1 cellular context compared by ENCODE assay signal in the genomic region with DNA sequence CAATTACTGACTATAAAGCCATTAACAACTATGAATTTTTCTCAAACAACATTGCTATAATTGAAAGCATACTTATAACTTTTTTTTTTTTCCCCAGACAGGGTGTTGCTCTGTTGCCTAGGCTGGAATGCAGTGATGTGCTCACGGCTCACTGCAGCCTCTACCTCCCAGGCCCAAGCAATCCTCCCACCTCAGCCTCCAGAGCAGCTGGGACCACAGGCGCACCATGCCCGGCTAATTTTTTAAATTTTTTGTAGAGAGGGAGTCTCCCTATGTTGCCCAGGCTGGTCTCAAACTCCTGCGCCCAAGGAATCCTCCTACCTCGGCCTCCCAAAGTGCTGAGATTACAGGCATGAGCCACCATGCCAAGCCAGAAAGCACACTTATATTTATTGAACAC.
TF ChIP-seq lines count a peak whose summit lies in the region.

No MANE protein-coding gene starts in this region.

TF ChIP-seq in H1, 55 proteins besides CTCF, POLR2A, EP300 and RAD21:
- TF ChIP-seq HDAC2 (IDR thresholded peaks at IDR 0.05; ENCODE audit: borderline replicate concordance in 1 of 2, low read depth in 2 of 2, low read length in 2 of 2) = no peak
- TF ChIP-seq BRCA1 (IDR thresholded peaks at IDR 0.05; ENCODE audit: low read depth, low read length) = no peak
- no peak for TF ChIP-seq KDM1A (IDR thresholded peaks at IDR 0.05; ENCODE audit: borderline replicate concordance, low read length)
- TF ChIP-seq HDAC6 (IDR thresholded peaks at IDR 0.05; ENCODE audit: low read depth, low read length) = no peak
- no peak for TF ChIP-seq JUND (IDR thresholded peaks at IDR 0.05; ENCODE audit: low read length)
- TF ChIP-seq PHF8 (conservative IDR thresholded peaks at IDR 0.05; ENCODE audit: low read depth, low read length) = no peak
- no peak for TF ChIP-seq SUZ12 (IDR thresholded peaks at IDR 0.05; ENCODE audit: low read length)
- no peak for TF ChIP-seq SIN3A (conservative IDR thresholded peaks at IDR 0.05 in 1 of 2, IDR thresholded peaks at IDR 0.05 in 1 of 2; ENCODE audit: low read depth in 1 of 2, low read length in 2 of 2)
- TF ChIP-seq CBX5 (IDR thresholded peaks at IDR 0.05; ENCODE audit: low read depth, low read length) = no peak
- TF ChIP-seq POU5F1 (IDR thresholded peaks at IDR 0.05; ENCODE audit: low read depth, low read length) = no peak
- no peak for TF ChIP-seq ASH2L (IDR thresholded peaks at IDR 0.05; ENCODE audit: low read length)
- TF ChIP-seq NRF1 (IDR thresholded peaks at IDR 0.05; ENCODE audit: low read depth, low read length) = no peak
- no peak for TF ChIP-seq SRF (IDR thresholded peaks at IDR 0.05; ENCODE audit: low read depth, low read length)
- TF ChIP-seq SIX5 (IDR thresholded peaks at IDR 0.05; ENCODE audit: low read depth, low read length) = no peak
- no peak for TF ChIP-seq ZNF274 (IDR thresholded peaks at IDR 0.05; ENCODE audit: borderline replicate concordance, extremely low read depth, low read length)
- no peak for TF ChIP-seq GTF2F1 (IDR thresholded peaks at IDR 0.05; ENCODE audit: borderline replicate concordance, low read depth, low read length)
- TF ChIP-seq E2F6 (IDR thresholded peaks at IDR 0.05) = no peak
- TF ChIP-seq RFX5 (IDR thresholded peaks at IDR 0.05; ENCODE audit: borderline replicate concordance, low read depth, low read length) = no peak
- no peak for TF ChIP-seq SAP30 (IDR thresholded peaks at IDR 0.05; ENCODE audit: insufficient read depth, insufficient replicate concordance, low read length)
- TF ChIP-seq MAFK (IDR thresholded peaks at IDR 0.05; ENCODE audit: low read depth, low read length) = no peak
